Comparison of ENCODE assay signal across 13 cellular contexts in genomic region chr1:213985181-213986019, GRCh38. TPM values are rescaled to one million over a fixed set of nuclear protein-coding genes. Genes with fewer than 3 reads are reported as not detected.
DNase-seq lines count a peak whose midpoint lies in the region; ATAC-seq and TF ChIP-seq lines count a peak whose summit lies in the region.
"Had no signal": no experiment of that assay in that cellular context is flagged by ENCODE, and none has a peak within 500 bp of the region (broad histone marks: within the 10 kb centered on the region; RNA-seq: fewer than 3 reads in every experiment).

No MANE protein-coding gene starts in this region.

- intact Hi-C loops in esophagus squamous epithelium (cut with DNase I): no loop called here
- intact Hi-C loops in naive thymus-derived CD4-positive, alpha-beta T cell (cut with micrococcal nuclease): loop anchor here (2.0 to 10.0 kb wide), 6 partner anchors 139 to 442 kb away; partner anchors contain the start of gene SMYD2 (in 1 of the 2)

- peaks cover 0 to 8% (median 4%) of the 10 kb centered on the region in 5 donors for H3K36me3 Mint-ChIP-seq in naive thymus-derived CD4-positive, alpha-beta T cell

- H3K27me3 Mint-ChIP-seq in naive thymus-derived CD4-positive, alpha-beta T cell: peaks cover 86 to 94% (median 88%) of the 10 kb centered on the region in 5 donors

- H3K4me1 ChIP-seq in BLaER1 (peaks cover 23% of the 10 kb centered on the region), HUES6 (ENCODE audit: control insufficient read depth, insufficient read depth, low read length) (peaks cover 58% of the 10 kb centered on the region), esophagus squamous epithelium (peaks cover 15 to 75% (median 32%) of the 10 kb centered on the region in 3 donors)
- H3K4me1 ChIP-seq in naive thymus-derived CD4-positive, alpha-beta T cell (ENCODE audit: control insufficient read depth in 2 of 2, insufficient read depth in 2 of 2, low read length in 2 of 2): peaks cover 0 to 50% of the 10 kb centered on the region in 2 donors

- H3K27me3 ChIP-seq in BLaER1 (peaks cover 58% of the 10 kb centered on the region), HUES6 (ENCODE audit: control insufficient read depth, insufficient read depth, low read length) (peaks cover 86% of the 10 kb centered on the region), esophagus squamous epithelium (peaks cover 17 to 100% (median 39%) of the 10 kb centered on the region in 4 donors)
- H3K27me3 ChIP-seq in naive thymus-derived CD4-positive, alpha-beta T cell (ENCODE audit: control insufficient read depth in 2 of 2, insufficient read depth in 2 of 2, low read length in 2 of 2): peaks cover 3 to 49% of the 10 kb centered on the region in 2 donors

- 10 to 11% methylated on average over 18 to 20 of the region's 53 CpGs for WGBS in esophagus squamous epithelium, 2 donors

- H4K20me1 ChIP-seq in BLaER1: no peaks in the 10 kb centered on the region

- H3K4me3 ChIP-seq in BLaER1: 0 out of 2 replicates have a peak overlapping the region, but pooled peaks have one; percentile 5
- peak overlapping the region; percentile 82 for H3K4me3 ChIP-seq in HUES6 (ENCODE audit: low read depth, low read length)
- peak overlapping the region in 3 of 4 donors; percentile 24 to 57 (median 24) for H3K4me3 ChIP-seq in esophagus squamous epithelium
- H3K4me3 ChIP-seq in naive thymus-derived CD4-positive, alpha-beta T cell (ENCODE audit: low read length): no peak overlapping the region

- DNase-seq in esophagus squamous epithelium (lab: John Stamatoyannopoulos, UW) (no peak), NCI-H1436 (lab: John Stamatoyannopoulos, UW) (no peak), D341Med (ENCODE audit: low spot score) (no peak), NCI-H446 (lab: John Stamatoyannopoulos, UW) (no peak)
- DNase-seq in naive thymus-derived CD4-positive, alpha-beta T cell: peak in 2 of 9 donors; percentile 23 to 25
- DNase-seq: activated CD8-positive, alpha-beta memory T cell treated with anti-CD3 and anti-CD28 coated beads for 24 hours; gastrocnemius medialis; NCI-H1436 treated with DMSO at 0.1 percent for 48 hours had no signal

- no peak for TF ChIP-seq CTCF in esophagus squamous epithelium (IDR thresholded peaks at IDR 0.05)

- peaks cover 31% of the 10 kb centered on the region for H3K9me3 ChIP-seq in BLaER1
- H3K9me3 ChIP-seq in HUES6 (ENCODE audit: control insufficient read depth, insufficient read depth, low read depth, low read length): no peaks in the 10 kb centered on the region
- no peaks in the 10 kb centered on the region for H3K9me3 ChIP-seq in esophagus squamous epithelium
- H3K9me3 ChIP-seq in naive thymus-derived CD4-positive, alpha-beta T cell (ENCODE audit: control insufficient read depth in 2 of 3, low read length in 3 of 3): no peaks in the 10 kb centered on the region
- H3K9me3 ChIP-seq: gastrocnemius medialis, neutrophil had no signal

- peak overlapping the region in 1 of 9 donors; percentile 0 for H3K27ac Mint-ChIP-seq in naive thymus-derived CD4-positive, alpha-beta T cell

- no peak overlapping the region for H3K27ac ChIP-seq in BLaER1
- no peak overlapping the region for H3K27ac ChIP-seq in HUES6 (ENCODE audit: low read depth, low read length)
- no peak overlapping the region for H3K27ac ChIP-seq in esophagus squamous epithelium
- H3K27ac ChIP-seq in naive thymus-derived CD4-positive, alpha-beta T cell (ENCODE audit: low read depth, low read length): no peak overlapping the region
- H3K27ac ChIP-seq: neutrophil had no signal

- H3K4me1 Mint-ChIP-seq in naive thymus-derived CD4-positive, alpha-beta T cell: peaks cover 36 to 88% (median 80%) of the 10 kb centered on the region in 7 donors

- H3K4me3 Mint-ChIP-seq in naive thymus-derived CD4-positive, alpha-beta T cell: peak overlapping the region; percentile 16 to 96 (median 61)
- H3K4me3 Mint-ChIP-seq: central memory CD8-positive, alpha-beta T cell had no signal

- H3K4me2 ChIP-seq in BLaER1: no peak overlapping the region

- H3K36me3 ChIP-seq in BLaER1 (no peaks in the 10 kb centered on the region), HUES6 (ENCODE audit: control insufficient read depth, insufficient read depth, low read length) (no peaks in the 10 kb centered on the region), esophagus squamous epithelium (no peaks in the 10 kb centered on the region)
- no peaks in the 10 kb centered on the region for H3K36me3 ChIP-seq in naive thymus-derived CD4-positive, alpha-beta T cell (ENCODE audit: control insufficient read depth in 2 of 3, insufficient read depth in 3 of 3, low read length in 3 of 3)
- H3K36me3 ChIP-seq: gastrocnemius medialis, neutrophil had no signal

- POLR2A ChIA-PET in naive thymus-derived CD4-positive, alpha-beta T cell (lab: Charles Lee): interaction anchor here (0.8 kb wide), 1 partner anchor 117 kb away, joined by 3 read pairs; no protein-coding TSS in a partner anchor

- H3K9ac ChIP-seq in BLaER1 (no peak overlapping the region), HUES6 (ENCODE audit: low read length) (peak overlapping the region; percentile 32)

- CTCF ChIA-PET in naive thymus-derived CD4-positive, alpha-beta T cell (lab: Charles Lee): no interaction called here

- ATAC-seq in naive thymus-derived CD4-positive, alpha-beta T cell: peak; percentile 30
- ATAC-seq in GM21515 (IDR thresholded peaks at IDR 0.05; ENCODE audit: unreplicated experiment): no peak
- ATAC-seq: gastrocnemius medialis had no signal

- peaks cover 0 to 43% (median 12%) of the 10 kb centered on the region in 11 donors for H3K9me3 Mint-ChIP-seq in naive thymus-derived CD4-positive, alpha-beta T cell

- TF ChIP-seq POLR2A in esophagus squamous epithelium (IDR thresholded peaks at IDR 0.05): no peak

RNA-seq across cellular contexts. Expression of gene PROX1, which starts 2.4 kb away (rescaled TPM):
- total RNA-seq in esophagus squamous epithelium: 1 to 10 TPM in 1 of 4 donors, under 1 TPM in 3; 0.15 to 3.8 (median 0.66) TPM
- not detected for total RNA-seq in naive thymus-derived CD4-positive, alpha-beta T cell
- polyA plus RNA-seq in naive thymus-derived CD4-positive, alpha-beta T cell: not detected
